ENCODE assay signal across 1 cellular context in the genomic region with DNA sequence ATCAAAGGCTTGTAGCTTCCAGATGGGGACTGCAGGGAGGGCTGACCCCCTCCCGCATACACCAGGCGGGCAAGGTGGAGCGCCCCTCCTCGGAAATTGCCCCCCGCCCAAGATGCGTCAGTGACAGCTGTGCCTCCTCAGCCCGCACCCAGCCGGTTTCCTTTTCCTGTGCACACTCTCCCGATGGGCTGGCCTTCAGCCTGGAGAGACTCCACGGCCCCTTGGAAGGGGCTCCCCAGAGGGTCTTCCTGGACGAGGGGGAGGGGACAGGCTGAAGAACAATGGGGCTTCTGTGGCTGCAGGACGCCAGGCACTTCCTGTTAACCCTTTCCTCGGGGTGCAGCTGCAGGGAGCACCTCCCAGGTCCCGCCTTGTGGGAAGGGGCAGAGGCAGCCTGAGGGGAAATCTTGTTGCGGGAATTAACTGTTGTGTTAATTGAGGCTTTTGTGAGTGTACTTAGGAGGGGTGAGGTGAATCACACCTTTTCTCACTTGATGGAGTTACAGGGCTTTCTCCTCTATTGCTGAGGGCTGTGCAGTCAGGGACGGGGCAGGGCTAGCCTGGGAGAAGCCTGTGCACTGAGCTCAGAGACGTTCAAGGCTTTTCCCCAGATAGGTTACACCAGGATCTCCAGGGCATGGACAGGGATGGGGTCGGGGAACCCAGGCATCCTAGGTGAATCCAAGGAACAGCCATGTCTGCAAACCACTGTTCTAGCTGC.
A peak's percentile ranks its signal among the peaks of the same experiment; 100 is the strongest.
TF ChIP-seq lines count a peak whose summit lies in the region.

No MANE protein-coding gene starts in this region.

TF ChIP-seq in IMR-90, 13 proteins besides CTCF, POLR2A, EP300 and RAD21:
- no peak for TF ChIP-seq NFE2L2 (IDR thresholded peaks at IDR 0.05; ENCODE audit: low read depth, low read length)
- TF ChIP-seq MAZ (IDR thresholded peaks at IDR 0.05; ENCODE audit: borderline replicate concordance, low read depth, low read length), result peak; percentile 88; the same call in 1 of the 2 replicates
